ENCODE assay signal across 17 cellular contexts in genomic region chr2:69345434-69345833, GRCh38. TPM values are rescaled to one million over a fixed set of nuclear protein-coding genes. Genes with fewer than 3 reads are reported as not detected.
A peak's percentile ranks its signal among the peaks of the same experiment; 100 is the strongest.
DNase-seq lines count a peak whose midpoint lies in the region; ATAC-seq, FAIRE-seq and TF ChIP-seq lines count a peak whose summit lies in the region.
"Had no signal": no experiment of that assay in that cellular context is flagged by ENCODE, and none has a peak within 500 bp of the region (broad histone marks: within the 10 kb centered on the region; RNA-seq: fewer than 3 reads in every experiment).

No MANE protein-coding gene starts in this region.

- H3K27ac Mint-ChIP-seq in activated CD8-positive, alpha-beta memory T cell treated with anti-CD3 and anti-CD28 coated beads, Interleukin-2, amount 10 ng/mL, durations not matched to agents 7 days and 5 days = no peak overlapping the region
- no peak overlapping the region for H3K27ac Mint-ChIP-seq in activated naive CD8-positive, alpha-beta T cell treated with anti-CD3 and anti-CD28 coated beads, Interleukin-2, amount 10 ng/mL, durations not matched to agents 7 days and 5 days
- peak overlapping the region; percentile 41 for H3K27ac Mint-ChIP-seq in osteocyte (ENCODE audit: unreplicated experiment)
- H3K27ac Mint-ChIP-seq: activated CD4-positive, alpha-beta T cell treated with anti-CD3 and anti-CD28 coated beads, Interleukin-2, amount 10 ng/mL, durations not matched to agents 7 days and 5 days had no signal

- ATAC-seq in activated CD8-positive, alpha-beta memory T cell treated with anti-CD3 and anti-CD28 coated beads, Interleukin-2, amount 10 ng/mL, durations not matched to agents 7 days and 5 days = peak; percentile 33
- ATAC-seq in HG03159 (IDR thresholded peaks at IDR 0.05; ENCODE audit: unreplicated experiment) = peak; percentile 64
- peak; percentile 54 for ATAC-seq in activated naive CD8-positive, alpha-beta T cell treated with anti-CD3 and anti-CD28 coated beads, Interleukin-2, amount 10 ng/mL, durations not matched to agents 7 days and 5 days (ENCODE audit: low read depth)
- ATAC-seq: left cardiac atrium had no signal

- TF ChIP-seq CTCF in osteocyte (IDR thresholded peaks at IDR 0.05) = no peak

- H3K4me1 Mint-ChIP-seq in activated CD8-positive, alpha-beta memory T cell treated with anti-CD3 and anti-CD28 coated beads, Interleukin-2, amount 10 ng/mL, durations not matched to agents 7 days and 5 days = peaks cover 7% of the 10 kb centered on the region
- H3K4me1 Mint-ChIP-seq in activated naive CD8-positive, alpha-beta T cell treated with anti-CD3 and anti-CD28 coated beads, Interleukin-2, amount 10 ng/mL, durations not matched to agents 7 days and 5 days = peaks cover 3% of the 10 kb centered on the region
- peaks cover 15% of the 10 kb centered on the region for H3K4me1 Mint-ChIP-seq in osteocyte (ENCODE audit: unreplicated experiment)

- no peaks in the 10 kb centered on the region for H3K27me3 Mint-ChIP-seq in activated CD8-positive, alpha-beta memory T cell treated with anti-CD3 and anti-CD28 coated beads, Interleukin-2, amount 10 ng/mL, durations not matched to agents 7 days and 5 days
- H3K27me3 Mint-ChIP-seq in activated naive CD8-positive, alpha-beta T cell treated with anti-CD3 and anti-CD28 coated beads, Interleukin-2, amount 10 ng/mL, durations not matched to agents 7 days and 5 days = no peaks in the 10 kb centered on the region
- H3K27me3 Mint-ChIP-seq in osteocyte (ENCODE audit: unreplicated experiment) = no peaks in the 10 kb centered on the region
- H3K27me3 Mint-ChIP-seq: activated CD4-positive, alpha-beta T cell treated with anti-CD3 and anti-CD28 coated beads, Interleukin-2, amount 10 ng/mL, durations not matched to agents 7 days and 5 days had no signal

- H3K9me3 Mint-ChIP-seq in activated CD8-positive, alpha-beta memory T cell treated with anti-CD3 and anti-CD28 coated beads, Interleukin-2, amount 10 ng/mL, durations not matched to agents 7 days and 5 days (ENCODE audit: low read depth) = no peaks in the 10 kb centered on the region
- H3K9me3 Mint-ChIP-seq in activated naive CD8-positive, alpha-beta T cell treated with anti-CD3 and anti-CD28 coated beads, Interleukin-2, amount 10 ng/mL, durations not matched to agents 7 days and 5 days = no peaks in the 10 kb centered on the region
- no peaks in the 10 kb centered on the region for H3K9me3 Mint-ChIP-seq in osteocyte (ENCODE audit: unreplicated experiment)
- H3K9me3 Mint-ChIP-seq: activated CD4-positive, alpha-beta T cell treated with anti-CD3 and anti-CD28 coated beads, Interleukin-2, amount 10 ng/mL, durations not matched to agents 7 days and 5 days had no signal

- H3K4me3 Mint-ChIP-seq in activated CD8-positive, alpha-beta memory T cell treated with anti-CD3 and anti-CD28 coated beads, Interleukin-2, amount 10 ng/mL, durations not matched to agents 7 days and 5 days = no peak overlapping the region
- no peak overlapping the region for H3K4me3 Mint-ChIP-seq in activated naive CD8-positive, alpha-beta T cell treated with anti-CD3 and anti-CD28 coated beads, Interleukin-2, amount 10 ng/mL, durations not matched to agents 7 days and 5 days
- no peak overlapping the region for H3K4me3 Mint-ChIP-seq in osteocyte (ENCODE audit: unreplicated experiment)
- H3K4me3 Mint-ChIP-seq: activated CD4-positive, alpha-beta T cell treated with anti-CD3 and anti-CD28 coated beads, Interleukin-2, amount 10 ng/mL, durations not matched to agents 7 days and 5 days had no signal

- CTCF ChIA-PET in activated CD8-positive, alpha-beta memory T cell treated with anti-CD3 and anti-CD28 coated beads, Interleukin-2, amount 10 ng/mL, durations not matched to agents 7 days and 5 days (lab: Charles Lee) = no interaction called here

- H3K36me3 Mint-ChIP-seq in activated CD8-positive, alpha-beta memory T cell treated with anti-CD3 and anti-CD28 coated beads, Interleukin-2, amount 10 ng/mL, durations not matched to agents 7 days and 5 days = peaks cover 58% of the 10 kb centered on the region
- peaks cover 23% of the 10 kb centered on the region for H3K36me3 Mint-ChIP-seq in activated naive CD8-positive, alpha-beta T cell treated with anti-CD3 and anti-CD28 coated beads, Interleukin-2, amount 10 ng/mL, durations not matched to agents 7 days and 5 days
- H3K36me3 Mint-ChIP-seq in osteocyte (ENCODE audit: unreplicated experiment) = peaks cover 68% of the 10 kb centered on the region

- DNase-seq in activated CD8-positive, alpha-beta memory T cell treated with anti-CD3 and anti-CD28 coated beads, Interleukin-2, amount 10 ng/mL, durations not matched to agents 7 days and 5 days = no peak
- no peak for DNase-seq in activated CD8-positive, alpha-beta memory T cell treated with anti-CD3 and anti-CD28 coated beads for 24 hours
- no peak for DNase-seq in activated naive CD8-positive, alpha-beta T cell treated with anti-CD3 and anti-CD28 coated beads, Interleukin-2, amount 10 ng/mL, durations not matched to agents 7 days and 5 days
- no peak for DNase-seq in osteocyte (ENCODE audit: extremely low spot score, unreplicated experiment)
- DNase-seq in HTR-8/SVneo (ENCODE audit: insufficient read length, low spot score) = no peak
- no peak for DNase-seq in DMS79 (lab: John Stamatoyannopoulos, UW)
- DNase-seq in frontal cortex (ENCODE audit: low spot score in 2 of 2) = no peak
- DNase-seq: ACHN; activated CD4-positive, alpha-beta T cell treated with anti-CD3 and anti-CD28 coated beads, Interleukin-2, amount 10 ng/mL, durations not matched to agents 7 days and 5 days; activated naive CD4-positive, alpha-beta T cell; caudate nucleus; left cardiac atrium; NCI-H146; posterior cingulate gyrus; testis had no signal

- POLR2A ChIA-PET in activated naive CD8-positive, alpha-beta T cell treated with anti-CD3 and anti-CD28 coated beads, Interleukin-2, amount 10 ng/mL, durations not matched to agents 7 days and 5 days (lab: Charles Lee) = no interaction called here

- FAIRE-seq in HTR-8/SVneo (lab: Jason Lieb, UNC) = no peak
- FAIRE-seq in frontal cortex (lab: Jason Lieb, UNC) = no peak
- FAIRE-seq: RCC 7860 had no signal

RNA-seq across cellular contexts. Expression of gene GFPT1, which starts 41.6 kb away (rescaled TPM):
- total RNA-seq in activated CD8-positive, alpha-beta memory T cell treated with anti-CD3 and anti-CD28 coated beads, Interleukin-2, amount 10 ng/mL, durations not matched to agents 7 days and 5 days = 10 to 100 TPM; 21.7 to 22.8 TPM
- 10 to 100 TPM; 20.8 to 22.4 TPM for total RNA-seq in activated naive CD8-positive, alpha-beta T cell treated with anti-CD3 and anti-CD28 coated beads, Interleukin-2, amount 10 ng/mL, durations not matched to agents 7 days and 5 days
- total RNA-seq in osteocyte (48.3 and 59.3 TPM in 2 replicates), frontal cortex (97.4 TPM)
